21 cellular contexts compared by ENCODE assay signal in genomic region chr14:71433303-71433702, GRCh38.
A peak's percentile ranks its signal among the peaks of the same experiment; 100 is the strongest.
DNase-seq lines count a peak whose midpoint lies in the region; ATAC-seq, FAIRE-seq and TF ChIP-seq lines count a peak whose summit lies in the region.
"Had no signal": no experiment of that assay in that cellular context is flagged by ENCODE, and none has a peak within 500 bp of the region (broad histone marks: within the 10 kb centered on the region; RNA-seq: fewer than 3 reads in every experiment).

No MANE protein-coding gene starts in this region.

- H2AFZ ChIP-seq in GM12878 (ENCODE audit: control insufficient read depth, low read depth, low read length) = no peak overlapping the region

- 89% methylated on average over 8 of the region's 8 CpGs for WGBS in GM12878 (ENCODE audit: insufficient coverage, insufficient replicate concordance, low lambda C conversion rate, missing lambda C conversion rate)

- peaks cover 40% of the 10 kb centered on the region for H3K4me1 ChIP-seq in GM12878 (ENCODE audit: control insufficient read depth, insufficient read depth, low read length)
- no peaks in the 10 kb centered on the region for H3K4me1 ChIP-seq in neutrophil (ENCODE audit: control insufficient read depth in 1 of 2, insufficient read depth in 1 of 2, low read depth in 1 of 2, low read length in 1 of 2)

- SMC1A ChIA-PET in GM12878 (lab: Charles Lee; ENCODE audit: uncharacterized antibody, unreplicated experiment) = interaction anchor here (0.7 to 6.2 kb wide), 11 partner anchors 12 to 120 kb away, joined by 3 to 63 read pairs (median 7); no protein-coding TSS in a partner anchor

- POLR2A ChIA-PET in GM12878 (lab: Charles Lee) = interaction anchor here (0.7 to 1.5 kb wide), 2 partner anchors 34 to 121 kb away, joined by 3 to 5 read pairs; no protein-coding TSS in a partner anchor

- TF ChIP-seq CTCF in GM12878 (IDR thresholded peaks at IDR 0.05 in 2 of 3, conservative IDR thresholded peaks at IDR 0.05 in 1 of 3; ENCODE audit: control insufficient read depth in 2 of 3, extremely low read depth in 1 of 3, insufficient read depth in 1 of 3, low read depth in 3 of 3, low read length in 3 of 3) (no peak), neutrophil (IDR thresholded peaks at IDR 0.05) (no peak), brain microvascular endothelial cell (IDR thresholded peaks at IDR 0.05; ENCODE audit: low read depth, low read length, missing control alignments) (no peak)

- TF ChIP-seq EP300 in GM12878 (IDR thresholded peaks at IDR 0.05; ENCODE audit: borderline replicate concordance in 1 of 2, control insufficient read depth in 1 of 2, low read depth in 2 of 2, low read length in 2 of 2) = no peak

- no peak overlapping the region for H3K4me3 ChIP-seq in Jurkat, Clone E6-1 (ENCODE audit: low read length)
- no peak overlapping the region for H3K4me3 ChIP-seq in GM12878
- H3K4me3 ChIP-seq in neutrophil (ENCODE audit: low read depth in 1 of 2, low read length in 1 of 2) = no peak overlapping the region
- H3K4me3 ChIP-seq in brain microvascular endothelial cell (ENCODE audit: low read depth, low read length) = no peak overlapping the region
- H3K4me3 ChIP-seq: BLaER1 treated with 17β-estradiol and CSF1 and Interleukin-3, amounts not matched to agents 10 nM and 100 nM had no signal

- peaks cover 72% of the 10 kb centered on the region for H3K79me2 ChIP-seq in GM12878 (ENCODE audit: control insufficient read depth, insufficient read depth, low read length)

- H3K9ac ChIP-seq in GM12878 (ENCODE audit: control insufficient read depth, insufficient read depth, low read length) = no peak overlapping the region
- H3K9ac ChIP-seq: BLaER1 treated with 17β-estradiol and CSF1 and Interleukin-3, amounts not matched to agents 10 nM and 100 nM; SK-N-SH had no signal

- TF ChIP-seq RAD21 in GM12878 (IDR thresholded peaks at IDR 0.05; ENCODE audit: insufficient read depth, low read depth, low read length) = no peak

- DNase-seq in ELF-1 (ENCODE audit: low read depth, low spot score) (peak; percentile 44), GM12878 (ENCODE audit: low read depth, low spot score) (no peak), brain microvascular endothelial cell (no peak), NCI-H1930 (lab: John Stamatoyannopoulos, UW) (no peak), NCI-H2081 (lab: John Stamatoyannopoulos, UW) (no peak)
- DNase-seq in Jurkat, Clone E6-1 (ENCODE audit: low read depth, low spot score) = peak; percentile 15
- DNase-seq: CD4-positive, alpha-beta T cell; DMS53; NCI-H1092; NCI-H1417 treated with DMSO at 0.1 percent for 48 hours; NCI-H187; NCI-H2107; NCI-H524; NCI-H748 treated with DMSO at 0.1 percent for 48 hours; SK-N-SH; SW 1271 had no signal

- no peak for TF ChIP-seq POLR2A in GM12878 (IDR thresholded peaks at IDR 0.05; ENCODE audit: low read depth, low read length)

- RAD21 ChIA-PET in GM12878 (lab: Charles Lee; ENCODE audit: unreplicated experiment) = interaction anchor here (1.0 to 1.9 kb wide), 12 partner anchors 8 to 119 kb away, joined by 3 to 6 read pairs (median 4); no protein-coding TSS in a partner anchor

- intact Hi-C loops in GM12878 (cut with micrococcal nuclease; ENCODE audit: unreplicated experiment) = loop anchor here (5.0 to 10.0 kb wide), 2 partner anchors 64 to 109 kb away; partner anchors contain the start of gene SIPA1L1

- CTCF ChIA-PET in GM12878 (lab: Yijun Ruan, JAX) = interaction anchor here (1.1 to 1.4 kb wide), 3 partner anchors 16 to 291 kb away, joined by 3 read pairs; no protein-coding TSS in a partner anchor

- H3K36me3 ChIP-seq in GM12878 (ENCODE audit: control insufficient read depth in 2 of 2, insufficient read depth in 2 of 2, low read length in 1 of 2) = no peaks in the 10 kb centered on the region; a peak in 2 of 4 replicates
- H3K36me3 ChIP-seq in neutrophil = no peaks in the 10 kb centered on the region
- no peaks in the 10 kb centered on the region for H3K36me3 ChIP-seq in brain microvascular endothelial cell (replicated peaks)

- BruUV-seq in GM12878 (replicated peaks; lab: Mats Ljungman, UMichigan) = no TSS peak

- no peaks in the 10 kb centered on the region for H4K20me1 ChIP-seq in GM12878 (ENCODE audit: control insufficient read depth, insufficient read depth)

- FAIRE-seq in GM12878 (lab: Jason Lieb, UNC) = no peak
- FAIRE-seq: A204.1, G401.6 had no signal

- H3K27ac ChIP-seq in GM12878 (ENCODE audit: control insufficient read depth, insufficient read depth) (0 out of 2 replicates have a peak overlapping the region, but pooled peaks have one; percentile 25), neutrophil (peak overlapping the region; percentile 44), brain microvascular endothelial cell (no peak overlapping the region)
- H3K27ac ChIP-seq: BLaER1 treated with 17β-estradiol and CSF1 and Interleukin-3, amounts not matched to agents 10 nM and 100 nM had no signal

- in situ Hi-C loops in GM12878 (cut with MboI) (no loop called here), brain microvascular endothelial cell (cut with HindIII; ENCODE audit: low pct_ligation_motif_present, low sequenced_read_pairs) (no loop called here)

- no peak overlapping the region for H3K4me2 ChIP-seq in GM12878 (ENCODE audit: control insufficient read depth, insufficient read depth)
- H3K4me2 ChIP-seq: BLaER1 treated with 17β-estradiol and CSF1 and Interleukin-3, amounts not matched to agents 10 nM and 100 nM; SK-N-SH had no signal

- no peak for ATAC-seq in GM12878
- ATAC-seq in GM21529 (IDR thresholded peaks at IDR 0.05; ENCODE audit: unreplicated experiment) = no peak

- H3K27me3 ChIP-seq in GM12878 (replicated peaks in 1 of 2; ENCODE audit: control insufficient read depth in 2 of 2, insufficient read depth in 2 of 2, low read length in 1 of 2) = no peaks in the 10 kb centered on the region
- H3K27me3 ChIP-seq in neutrophil = no peaks in the 10 kb centered on the region
- H3K27me3 ChIP-seq in brain microvascular endothelial cell (replicated peaks) = no peaks in the 10 kb centered on the region
- H3K27me3 ChIP-seq: BLaER1 treated with 17β-estradiol and CSF1 and Interleukin-3, amounts not matched to agents 10 nM and 100 nM had no signal

- H3K9me3 ChIP-seq in GM12878 (replicated peaks; ENCODE audit: control insufficient read depth, insufficient read depth, low read length) = no peaks in the 10 kb centered on the region; the same call in none of the 3 replicates
- H3K9me3 ChIP-seq in neutrophil = no peaks in the 10 kb centered on the region
- H3K9me3 ChIP-seq: SK-N-SH had no signal

TF ChIP-seq in GM12878, 131 proteins besides CTCF, POLR2A, EP300 and RAD21 (continues in another document):
- TF ChIP-seq HSF1 (IDR thresholded peaks at IDR 0.05; ENCODE audit: low read depth, low read length) = no peak
- no peak for TF ChIP-seq RB1 (IDR thresholded peaks at IDR 0.05; ENCODE audit: borderline replicate concordance)
- no peak for TF ChIP-seq USF1 (IDR thresholded peaks at IDR 0.05; ENCODE audit: borderline replicate concordance, extremely low read length, insufficient read depth, low read depth, low read length)
- no peak for TF ChIP-seq IKZF1 (conservative IDR thresholded peaks at IDR 0.05)
- TF ChIP-seq LARP7 (IDR thresholded peaks at IDR 0.05) = no peak
- TF ChIP-seq RBBP5 (conservative IDR thresholded peaks at IDR 0.05) = no peak
- TF ChIP-seq NKRF (conservative IDR thresholded peaks at IDR 0.05) = no peak
- TF ChIP-seq RCOR1 (conservative IDR thresholded peaks at IDR 0.05; ENCODE audit: low read depth, low read length) = no peak
- TF ChIP-seq MYB (IDR thresholded peaks at IDR 0.05; ENCODE audit: borderline replicate concordance, low read depth, low read length) = no peak
- no peak for TF ChIP-seq TCF3 (IDR thresholded peaks at IDR 0.05; ENCODE audit: borderline replicate concordance, insufficient read depth, low read depth, low read length)
- TF ChIP-seq SUZ12 (IDR thresholded peaks at IDR 0.05; ENCODE audit: unreplicated experiment) = no peak

Comparison
In these comparisons a context has a peak if more than half of its experiments do, and no peak if none do; other contexts are left out.
1. DNase-seq: peak in ELF-1 (single experiment) and Jurkat, Clone E6-1 (single experiment); none in GM12878 (single experiment), brain microvascular endothelial cell (single experiment), NCI-H1930 (0 of 2) and NCI-H2081 (0 of 2).